ENCODE assay signal across 1 cellular context in the genomic region with DNA sequence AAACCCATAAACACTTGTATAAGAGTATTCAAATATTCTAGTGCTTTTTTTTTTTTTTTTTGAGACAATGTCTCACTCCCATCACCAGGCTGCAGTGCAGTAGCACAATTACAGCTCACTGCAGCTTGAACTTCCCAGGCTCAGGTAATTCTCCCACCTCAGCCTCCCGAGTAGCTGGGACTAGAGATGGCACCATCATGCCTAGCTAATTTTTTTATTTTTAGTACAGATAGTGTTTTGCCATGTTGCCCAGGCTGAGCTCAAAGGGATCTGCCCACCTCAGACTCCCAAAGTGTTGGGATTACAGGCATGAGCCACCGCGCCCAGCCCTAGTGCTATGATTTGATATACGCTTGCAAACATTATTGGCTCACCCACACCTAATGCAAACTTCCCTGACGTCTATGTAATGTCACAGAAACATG.
TF ChIP-seq lines count a peak whose summit lies in the region.

No MANE protein-coding gene starts in this region.

TF ChIP-seq in WTC11, 78 proteins besides CTCF, POLR2A, EP300 and RAD21 (continued from another document):
- TF ChIP-seq, protein P1, sequence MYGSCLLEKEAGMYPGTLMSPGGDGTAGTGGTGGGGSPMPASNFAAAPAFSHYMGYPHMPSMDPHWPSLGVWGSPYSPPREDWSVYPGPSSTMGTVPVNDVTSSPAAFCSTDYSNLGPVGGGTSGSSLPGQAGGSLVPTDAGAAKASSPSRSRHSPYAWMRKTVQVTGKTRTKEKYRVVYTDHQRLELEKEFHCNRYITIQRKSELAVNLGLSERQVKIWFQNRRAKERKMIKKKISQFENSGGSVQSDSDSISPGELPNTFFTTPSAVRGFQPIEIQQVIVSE (CRISPR knock-in tag; IDR thresholded peaks at IDR 0.05; ENCODE audit: borderline replicate concordance), result no peak
- TF ChIP-seq, protein P2, sequence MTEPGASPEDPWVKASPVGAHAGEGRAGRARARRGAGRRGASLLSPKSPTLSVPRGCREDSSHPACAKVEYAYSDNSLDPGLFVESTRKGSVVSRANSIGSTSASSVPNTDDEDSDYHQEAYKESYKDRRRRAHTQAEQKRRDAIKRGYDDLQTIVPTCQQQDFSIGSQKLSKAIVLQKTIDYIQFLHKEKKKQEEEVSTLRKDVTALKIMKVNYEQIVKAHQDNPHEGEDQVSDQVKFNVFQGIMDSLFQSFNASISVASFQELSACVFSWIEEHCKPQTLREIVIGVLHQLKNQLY (CRISPR knock-in tag; IDR thresholded peaks at IDR 0.05), result no peak
- no peak for TF ChIP-seq ZNF396 (CRISPR knock-in tag; IDR thresholded peaks at IDR 0.05; ENCODE audit: borderline replicate concordance)
- TF ChIP-seq, protein P3, sequence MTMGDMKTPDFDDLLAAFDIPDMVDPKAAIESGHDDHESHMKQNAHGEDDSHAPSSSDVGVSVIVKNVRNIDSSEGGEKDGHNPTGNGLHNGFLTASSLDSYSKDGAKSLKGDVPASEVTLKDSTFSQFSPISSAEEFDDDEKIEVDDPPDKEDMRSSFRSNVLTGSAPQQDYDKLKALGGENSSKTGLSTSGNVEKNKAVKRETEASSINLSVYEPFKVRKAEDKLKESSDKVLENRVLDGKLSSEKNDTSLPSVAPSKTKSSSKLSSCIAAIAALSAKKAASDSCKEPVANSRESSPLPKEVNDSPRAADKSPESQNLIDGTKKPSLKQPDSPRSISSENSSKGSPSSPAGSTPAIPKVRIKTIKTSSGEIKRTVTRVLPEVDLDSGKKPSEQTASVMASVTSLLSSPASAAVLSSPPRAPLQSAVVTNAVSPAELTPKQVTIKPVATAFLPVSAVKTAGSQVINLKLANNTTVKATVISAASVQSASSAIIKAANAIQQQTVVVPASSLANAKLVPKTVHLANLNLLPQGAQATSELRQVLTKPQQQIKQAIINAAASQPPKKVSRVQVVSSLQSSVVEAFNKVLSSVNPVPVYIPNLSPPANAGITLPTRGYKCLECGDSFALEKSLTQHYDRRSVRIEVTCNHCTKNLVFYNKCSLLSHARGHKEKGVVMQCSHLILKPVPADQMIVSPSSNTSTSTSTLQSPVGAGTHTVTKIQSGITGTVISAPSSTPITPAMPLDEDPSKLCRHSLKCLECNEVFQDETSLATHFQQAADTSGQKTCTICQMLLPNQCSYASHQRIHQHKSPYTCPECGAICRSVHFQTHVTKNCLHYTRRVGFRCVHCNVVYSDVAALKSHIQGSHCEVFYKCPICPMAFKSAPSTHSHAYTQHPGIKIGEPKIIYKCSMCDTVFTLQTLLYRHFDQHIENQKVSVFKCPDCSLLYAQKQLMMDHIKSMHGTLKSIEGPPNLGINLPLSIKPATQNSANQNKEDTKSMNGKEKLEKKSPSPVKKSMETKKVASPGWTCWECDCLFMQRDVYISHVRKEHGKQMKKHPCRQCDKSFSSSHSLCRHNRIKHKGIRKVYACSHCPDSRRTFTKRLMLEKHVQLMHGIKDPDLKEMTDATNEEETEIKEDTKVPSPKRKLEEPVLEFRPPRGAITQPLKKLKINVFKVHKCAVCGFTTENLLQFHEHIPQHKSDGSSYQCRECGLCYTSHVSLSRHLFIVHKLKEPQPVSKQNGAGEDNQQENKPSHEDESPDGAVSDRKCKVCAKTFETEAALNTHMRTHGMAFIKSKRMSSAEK (CRISPR knock-in tag; IDR thresholded peaks at IDR 0.05; ENCODE audit: borderline replicate concordance), result no peak
